ENCODE assay signal across 9 cellular contexts in genomic region chr3:187139895-187140253, GRCh38. TPM values are rescaled to one million over a fixed set of nuclear protein-coding genes. Genes with fewer than 3 reads are reported as not detected.
DNase-seq lines count a peak whose midpoint lies in the region; ATAC-seq and TF ChIP-seq lines count a peak whose summit lies in the region.
"Had no signal": no experiment of that assay in that cellular context is flagged by ENCODE, and none has a peak within 500 bp of the region (broad histone marks: within the 10 kb centered on the region; RNA-seq: fewer than 3 reads in every experiment).

No MANE protein-coding gene starts in this region.

- H3K4me3 Mint-ChIP-seq in T-helper 2 cell treated with Interferon-gamma antibody and Interleukin-4, amounts not matched to agents 5 μg/mL and 100 μg/mL, for 36 hours = peak overlapping the region; percentile 93
- H3K4me3 Mint-ChIP-seq in activated CD8-positive, alpha-beta T cell treated with anti-CD3 and anti-CD28 coated beads for 36 hours = peak overlapping the region; percentile 83
- H3K4me3 Mint-ChIP-seq in stimulated activated naive B cell treated with anti-CD40 and anti-IgM and Interleukin-4, amounts not matched to agents 10 μg/mL and 1 μg/mL and 100 μg/mL, for 72 hours = peak overlapping the region; percentile 91 to 97

- DNase-seq in T-helper 2 cell treated with Interferon-gamma antibody and Interleukin-4, amounts not matched to agents 5 μg/mL and 100 μg/mL, for 36 hours (ENCODE audit: low spot score) = no peak
- DNase-seq in T-helper 2 cell = no peak
- DNase-seq in activated CD8-positive, alpha-beta T cell treated with anti-CD3 and anti-CD28 coated beads for 36 hours = no peak
- DNase-seq in stimulated activated naive B cell treated with anti-CD40 and anti-IgM and Interleukin-4, amounts not matched to agents 10 μg/mL and 1 μg/mL and 100 μg/mL, for 72 hours = no peak
- no peak for DNase-seq in cerebellar cortex (ENCODE audit: low spot score)
- no peak for DNase-seq in activated CD4-positive, alpha-beta T cell treated with anti-CD3 and anti-CD28 coated beads, Interleukin-2, amount 50 U/mL, for 4 hours
- DNase-seq: NCI-H1105 treated with DMSO at 0.1 percent for 48 hours had no signal

- no peak for ATAC-seq in activated CD8-positive, alpha-beta T cell treated with anti-CD3 and anti-CD28 coated beads for 36 hours
- ATAC-seq in stimulated activated naive B cell treated with anti-CD40 and anti-IgM and Interleukin-4, amounts not matched to agents 10 μg/mL and 1 μg/mL and 100 μg/mL, for 72 hours (replicated peaks) = no peak
- ATAC-seq in GM18907 (IDR thresholded peaks at IDR 0.05; ENCODE audit: unreplicated experiment) = no peak

- H3K9me3 ChIP-seq in iPS-15b (ENCODE audit: control insufficient read depth, insufficient read depth, low read length) = no peaks in the 10 kb centered on the region

- no peaks in the 10 kb centered on the region for H3K27me3 ChIP-seq in iPS-15b (ENCODE audit: control insufficient read depth, insufficient read depth, low read length)

- CTCF ChIA-PET in activated CD8-positive, alpha-beta T cell treated with anti-CD3 and anti-CD28 coated beads for 36 hours (lab: Charles Lee) = interaction anchor here (0.7 to 4.6 kb wide), 44 partner anchors 10 to 523 kb away, joined by 3 to 79 read pairs (median 4); no protein-coding TSS in a partner anchor

- no peaks in the 10 kb centered on the region for H3K27me3 Mint-ChIP-seq in T-helper 2 cell treated with Interferon-gamma antibody and Interleukin-4, amounts not matched to agents 5 μg/mL and 100 μg/mL, for 36 hours (ENCODE audit: low read depth)
- H3K27me3 Mint-ChIP-seq in activated CD8-positive, alpha-beta T cell treated with anti-CD3 and anti-CD28 coated beads for 36 hours = no peaks in the 10 kb centered on the region
- no peaks in the 10 kb centered on the region for H3K27me3 Mint-ChIP-seq in stimulated activated naive B cell treated with anti-CD40 and anti-IgM and Interleukin-4, amounts not matched to agents 10 μg/mL and 1 μg/mL and 100 μg/mL, for 72 hours

- H3K9me3 Mint-ChIP-seq in T-helper 2 cell treated with Interferon-gamma antibody and Interleukin-4, amounts not matched to agents 5 μg/mL and 100 μg/mL, for 36 hours = peaks cover 45% of the 10 kb centered on the region
- H3K9me3 Mint-ChIP-seq in activated CD8-positive, alpha-beta T cell treated with anti-CD3 and anti-CD28 coated beads for 36 hours = peaks cover 13% of the 10 kb centered on the region
- peaks cover 15 to 23% of the 10 kb centered on the region in 2 donors for H3K9me3 Mint-ChIP-seq in stimulated activated naive B cell treated with anti-CD40 and anti-IgM and Interleukin-4, amounts not matched to agents 10 μg/mL and 1 μg/mL and 100 μg/mL, for 72 hours

- H3K36me3 Mint-ChIP-seq in T-helper 2 cell treated with Interferon-gamma antibody and Interleukin-4, amounts not matched to agents 5 μg/mL and 100 μg/mL, for 36 hours (ENCODE audit: low read depth) = peaks cover 39% of the 10 kb centered on the region
- peaks cover 24% of the 10 kb centered on the region for H3K36me3 Mint-ChIP-seq in activated CD8-positive, alpha-beta T cell treated with anti-CD3 and anti-CD28 coated beads for 36 hours (ENCODE audit: low read depth)
- H3K36me3 Mint-ChIP-seq in stimulated activated naive B cell treated with anti-CD40 and anti-IgM and Interleukin-4, amounts not matched to agents 10 μg/mL and 1 μg/mL and 100 μg/mL, for 72 hours = peaks cover 16 to 27% of the 10 kb centered on the region in 2 donors

- peak; percentile 49 for TF ChIP-seq CTCF in activated CD8-positive, alpha-beta T cell treated with anti-CD3 and anti-CD28 coated beads for 36 hours (IDR thresholded peaks at IDR 0.05)

- peak overlapping the region; percentile 97 for H3K27ac Mint-ChIP-seq in T-helper 2 cell treated with Interferon-gamma antibody and Interleukin-4, amounts not matched to agents 5 μg/mL and 100 μg/mL, for 36 hours
- H3K27ac Mint-ChIP-seq in activated CD8-positive, alpha-beta T cell treated with anti-CD3 and anti-CD28 coated beads for 36 hours = peak overlapping the region; percentile 97
- H3K27ac Mint-ChIP-seq in stimulated activated naive B cell treated with anti-CD40 and anti-IgM and Interleukin-4, amounts not matched to agents 10 μg/mL and 1 μg/mL and 100 μg/mL, for 72 hours = peak overlapping the region; percentile 99

- POLR2A ChIA-PET in activated CD8-positive, alpha-beta T cell treated with anti-CD3 and anti-CD28 coated beads for 36 hours (lab: Charles Lee) = interaction anchor here (0.8 to 3.1 kb wide), 10 partner anchors 8 to 208 kb away, joined by 3 to 17 read pairs (median 4); no protein-coding TSS in a partner anchor

- intact Hi-C loops in activated CD8-positive, alpha-beta T cell treated with anti-CD3 and anti-CD28 coated beads for 36 hours (cut with micrococcal nuclease) = no loop called here

- peaks cover 27% of the 10 kb centered on the region for H3K4me1 Mint-ChIP-seq in T-helper 2 cell treated with Interferon-gamma antibody and Interleukin-4, amounts not matched to agents 5 μg/mL and 100 μg/mL, for 36 hours (ENCODE audit: low read depth)
- peaks cover 19% of the 10 kb centered on the region for H3K4me1 Mint-ChIP-seq in activated CD8-positive, alpha-beta T cell treated with anti-CD3 and anti-CD28 coated beads for 36 hours (ENCODE audit: low read depth)
- H3K4me1 Mint-ChIP-seq in stimulated activated naive B cell treated with anti-CD40 and anti-IgM and Interleukin-4, amounts not matched to agents 10 μg/mL and 1 μg/mL and 100 μg/mL, for 72 hours = peaks cover 7 to 9% of the 10 kb centered on the region in 2 donors

- H3K36me3 ChIP-seq in iPS-15b (ENCODE audit: control insufficient read depth, insufficient read depth, low read length) = no peaks in the 10 kb centered on the region

- H3K4me1 ChIP-seq in iPS-15b (ENCODE audit: control insufficient read depth, insufficient read depth, low read length) = peaks cover 3% of the 10 kb centered on the region

- no peak overlapping the region for H3K9ac ChIP-seq in iPS-15b (ENCODE audit: low read depth, low read length)

- peak overlapping the region; percentile 89 for H3K4me3 ChIP-seq in iPS-15b (ENCODE audit: low read depth, low read length)

RNA-seq across cellular contexts. Expression of gene RPL39L, which starts 0.6 kb away (rescaled TPM):
- 10 to 100 TPM; 12.1 to 16.2 TPM for total RNA-seq in activated CD8-positive, alpha-beta T cell treated with anti-CD3 and anti-CD28 coated beads for 36 hours

RNA-seq across cellular contexts. Expression of gene RTP1, which starts 57.4 kb away (rescaled TPM):
- total RNA-seq in activated CD8-positive, alpha-beta T cell treated with anti-CD3 and anti-CD28 coated beads for 36 hours = not detected
